Comparison of ENCODE assay signal across 9 cellular contexts in genomic region chr2:2698182-2699116, GRCh38.
DNase-seq lines count a peak whose midpoint lies in the region; ATAC-seq lines count a peak whose summit lies in the region.
"Had no signal": no experiment of that assay in that cellular context is flagged by ENCODE, and none has a peak within 500 bp of the region (broad histone marks: within the 10 kb centered on the region; RNA-seq: fewer than 3 reads in every experiment).

No MANE protein-coding gene starts in this region.

- no peak overlapping the region for H3K27ac ChIP-seq in substantia nigra (ENCODE audit: low read depth, low read length, poor library complexity, severe bottlenecking)
- H3K27ac ChIP-seq: SJSA1 had no signal

- peak; percentile 19 for DNase-seq in NCI-H187 treated with DMSO at 0.1 percent for 48 hours (lab: John Stamatoyannopoulos, UW)
- no peak for DNase-seq in NCI-H187 (lab: John Stamatoyannopoulos, UW)
- peak; percentile 7 for DNase-seq in RKO (ENCODE audit: low spot score)
- peak; percentile 14 for DNase-seq in mucosa of gallbladder (ENCODE audit: low spot score)
- no peak for DNase-seq in effector CD8-positive, alpha-beta T cell (lab: John Stamatoyannopoulos, UW)
- DNase-seq in substantia nigra (lab: John Stamatoyannopoulos, UW): no peak

- ATAC-seq in HG03159 (IDR thresholded peaks at IDR 0.05; ENCODE audit: unreplicated experiment) (peak; percentile 44), GM19035 (IDR thresholded peaks at IDR 0.05; ENCODE audit: unreplicated experiment) (no peak)

Comparison
In these comparisons a context has a peak if more than half of its experiments do, and no peak if none do; other contexts are left out.
1. DNase-seq: peak in NCI-H187 treated with DMSO at 0.1 percent for 48 hours (single experiment), RKO (single experiment) and mucosa of gallbladder (single experiment); none in NCI-H187 (0 of 2), effector CD8-positive, alpha-beta T cell (single experiment) and substantia nigra (0 of 49).